Comparison of ENCODE assay signal across 23 cellular contexts in the genomic region with DNA sequence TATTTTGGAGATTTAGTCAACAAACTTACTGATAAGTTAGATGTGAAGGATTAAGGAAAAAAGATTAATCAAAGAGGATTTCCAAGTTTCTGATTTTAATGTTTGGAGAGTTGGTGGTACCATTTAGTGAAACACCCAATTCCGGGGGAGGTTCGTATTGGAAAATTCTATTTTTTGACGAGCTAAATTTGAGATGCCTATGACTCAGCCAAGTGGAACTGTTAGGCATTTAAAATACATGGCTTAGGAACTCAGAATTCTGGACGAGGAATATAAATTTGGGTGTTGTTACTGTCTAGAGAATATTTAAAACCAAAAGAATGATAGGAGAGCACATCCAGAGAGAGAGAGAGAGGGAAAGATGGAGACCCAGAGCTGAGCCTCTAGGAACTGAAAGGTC.
"Had no signal": no experiment of that assay in that cellular context is flagged by ENCODE, and none has a peak within 500 bp of the region (broad histone marks: within the 10 kb centered on the region; RNA-seq: fewer than 3 reads in every experiment).

No MANE protein-coding gene starts in this region.

- H3K9me3 Mint-ChIP-seq: dendritic cell treated with granulocyte-macrophage colony-stimulating factor and Interleukin-4, amounts not matched to agents 40 ng/mL and 50 ng/mL, for 4 days; naive B cell; nephron had no signal

- H3K4me1 Mint-ChIP-seq: naive B cell, nephron had no signal

- H3K27me3 Mint-ChIP-seq: dendritic cell treated with granulocyte-macrophage colony-stimulating factor and Interleukin-4, amounts not matched to agents 40 ng/mL and 50 ng/mL, for 4 days had no signal

- H3K9me3 ChIP-seq: esophagus muscularis mucosa, neutrophil, right atrium auricular region, sigmoid colon, suprapubic skin, tibial nerve, upper lobe of right lung, vagina had no signal

- H3K4me2 ChIP-seq: hepatocyte, smooth muscle cell had no signal

- H3K4me1 ChIP-seq: esophagus muscularis mucosa, foreskin keratinocyte, right atrium auricular region, suprapubic skin, tibial nerve, upper lobe of right lung, vagina had no signal

- DNase-seq: effector memory CD8-positive, alpha-beta T cell; foreskin keratinocyte; left colon; left ventricle myocardium superior; mesendoderm; naive B cell; posterior cingulate gyrus; sigmoid colon; stimulated activated CD4-positive, alpha-beta T cell treated with anti-CD3 and anti-CD28 coated beads, Interleukin-2, amount 100 ng/mL, for 48 hours; stimulated activated naive CD4-positive, alpha-beta T cell treated with Interleukin-2 at 50 U/mL for 16 hours; upper lobe of right lung had no signal

- H3K36me3 ChIP-seq: esophagus muscularis mucosa, neutrophil, right atrium auricular region, sigmoid colon, suprapubic skin, tibial nerve, upper lobe of right lung, vagina had no signal

- H3K79me2 ChIP-seq: hepatocyte had no signal

- H3K27ac Mint-ChIP-seq: dendritic cell treated with granulocyte-macrophage colony-stimulating factor and Interleukin-4, amounts not matched to agents 40 ng/mL and 50 ng/mL, for 4 days; effector memory CD8-positive, alpha-beta T cell; naive B cell; nephron had no signal

- H2AFZ ChIP-seq: hepatocyte had no signal

- ATAC-seq: effector memory CD8-positive, alpha-beta T cell; foreskin keratinocyte; left colon; left ventricle myocardium superior; upper lobe of right lung had no signal

- H3K4me3 ChIP-seq: esophagus muscularis mucosa, hepatocyte, lung, right atrium auricular region, sigmoid colon, smooth muscle cell, suprapubic skin, tibial nerve, upper lobe of right lung, vagina had no signal

- H3K27me3 ChIP-seq: esophagus muscularis mucosa, foreskin keratinocyte, hepatocyte, neutrophil, right atrium auricular region, sigmoid colon, suprapubic skin, tibial nerve, upper lobe of right lung, vagina had no signal

- H3K27ac ChIP-seq: epithelial cell of prostate, esophagus muscularis mucosa, foreskin keratinocyte, hepatocyte, neutrophil, right atrium auricular region, sigmoid colon, suprapubic skin, tibial nerve, upper lobe of right lung, vagina had no signal

- H3K4me3 Mint-ChIP-seq: dendritic cell treated with granulocyte-macrophage colony-stimulating factor and Interleukin-4, amounts not matched to agents 40 ng/mL and 50 ng/mL, for 4 days; effector memory CD8-positive, alpha-beta T cell; naive B cell; nephron had no signal

- H3K36me3 Mint-ChIP-seq: naive B cell had no signal
